ENCODE assay signal across 11 cellular contexts in genomic region chr4:170008376-170008775, GRCh38. TPM values are rescaled to one million over a fixed set of nuclear protein-coding genes. Genes with fewer than 3 reads are reported as not detected.
A peak's percentile ranks its signal among the peaks of the same experiment; 100 is the strongest.
DNase-seq lines count a peak whose midpoint lies in the region; ATAC-seq, FAIRE-seq and TF ChIP-seq lines count a peak whose summit lies in the region.
"Had no signal": no experiment of that assay in that cellular context is flagged by ENCODE, and none has a peak within 500 bp of the region (broad histone marks: within the 10 kb centered on the region; RNA-seq: fewer than 3 reads in every experiment).

No MANE protein-coding gene starts in this region.

- H3K4me3 ChIP-seq in pancreas = no peak overlapping the region
- H3K4me3 ChIP-seq in naive thymus-derived CD4-positive, alpha-beta T cell (ENCODE audit: low read length) = no peak overlapping the region

- peak; percentile 57 for ATAC-seq in GM19467 (IDR thresholded peaks at IDR 0.05; ENCODE audit: unreplicated experiment)
- ATAC-seq in left colon = peak; percentile 53
- no peak for ATAC-seq in pancreas
- ATAC-seq in naive thymus-derived CD4-positive, alpha-beta T cell = no peak

- CTCF ChIA-PET in naive thymus-derived CD4-positive, alpha-beta T cell (lab: Charles Lee) = no interaction called here

- no peaks in the 10 kb centered on the region for H3K27me3 ChIP-seq in pancreas
- no peaks in the 10 kb centered on the region for H3K27me3 ChIP-seq in naive thymus-derived CD4-positive, alpha-beta T cell (ENCODE audit: control insufficient read depth in 2 of 2, insufficient read depth in 2 of 2, low read length in 2 of 2)

- H3K36me3 Mint-ChIP-seq in naive thymus-derived CD4-positive, alpha-beta T cell = no peaks in the 10 kb centered on the region

- WGBS in pancreas, 2 donors = 91 to 92% methylated on average over 3 of the region's 3 CpGs

- no peak overlapping the region for H3K27ac Mint-ChIP-seq in naive thymus-derived CD4-positive, alpha-beta T cell

- FAIRE-seq in pancreas (lab: Jason Lieb, UNC) = no peak
- FAIRE-seq: colon had no signal

- no peak for TF ChIP-seq CTCF in pancreas (IDR thresholded peaks at IDR 0.05)

- H3K27ac ChIP-seq in pancreas = no peak overlapping the region
- H3K27ac ChIP-seq in naive thymus-derived CD4-positive, alpha-beta T cell (ENCODE audit: low read depth, low read length) = no peak overlapping the region

- no peaks in the 10 kb centered on the region for H3K9me3 Mint-ChIP-seq in naive thymus-derived CD4-positive, alpha-beta T cell

- POLR2A ChIA-PET in naive thymus-derived CD4-positive, alpha-beta T cell (lab: Charles Lee) = no interaction called here

- H3K4me1 Mint-ChIP-seq in naive thymus-derived CD4-positive, alpha-beta T cell = peaks cover 0 to 14% (median 10%) of the 10 kb centered on the region in 7 donors

- H3K36me3 ChIP-seq in pancreas = no peaks in the 10 kb centered on the region
- no peaks in the 10 kb centered on the region for H3K36me3 ChIP-seq in naive thymus-derived CD4-positive, alpha-beta T cell (ENCODE audit: control insufficient read depth in 2 of 3, insufficient read depth in 3 of 3, low read length in 3 of 3)

- no peaks in the 10 kb centered on the region for H3K4me1 ChIP-seq in pancreas
- H3K4me1 ChIP-seq in naive thymus-derived CD4-positive, alpha-beta T cell (ENCODE audit: control insufficient read depth in 2 of 2, insufficient read depth in 2 of 2, low read length in 2 of 2) = no peaks in the 10 kb centered on the region

- H3K4me3 Mint-ChIP-seq in naive thymus-derived CD4-positive, alpha-beta T cell = peak overlapping the region in 4 of 10 donors; percentile 21 to 53 (median 26)

- no peaks in the 10 kb centered on the region for H3K9me3 ChIP-seq in pancreas
- no peaks in the 10 kb centered on the region for H3K9me3 ChIP-seq in naive thymus-derived CD4-positive, alpha-beta T cell (ENCODE audit: control insufficient read depth in 2 of 3, low read length in 3 of 3)

- peaks cover 0 to 27% (median 21%) of the 10 kb centered on the region in 5 donors for H3K27me3 Mint-ChIP-seq in naive thymus-derived CD4-positive, alpha-beta T cell

- DNase-seq in EH (ENCODE audit: low read depth) (peak; percentile 49), OCI-M1 (lab: John Stamatoyannopoulos, UW) (peak; percentile 72), left colon (peak in 1 of 2 donors; percentile 9), NCI-H2196 treated with DMSO at 0.1 percent for 48 hours (lab: John Stamatoyannopoulos, UW; ENCODE audit: unreplicated experiment) (no peak), pancreas (no peak)
- no peak for DNase-seq in activated CD8-positive, alpha-beta memory T cell treated with anti-CD3 and anti-CD28 coated beads, Interleukin-2, amount 50 U/mL, for 48 hours
- no peak for DNase-seq in naive thymus-derived CD4-positive, alpha-beta T cell
- DNase-seq: occipital lobe, Right ventricle myocardium superior had no signal

- intact Hi-C loops in left colon (cut with DNase I, micrococcal nuclease) (no loop called here), pancreas (cut with DNase I) (no loop called here)
- intact Hi-C loops in naive thymus-derived CD4-positive, alpha-beta T cell (cut with micrococcal nuclease) = no loop called here

RNA-seq across cellular contexts. Expression of gene MFAP3L, which starts 17.8 kb away (rescaled TPM):
- total RNA-seq in left colon (1 to 10 TPM; 4.2 to 5.5 TPM), pancreas (1 to 10 TPM; 2.0 to 4.1 (median 2.3) TPM)
- polyA plus RNA-seq in pancreas = 1 to 10 TPM in 1 of 2 donors, under 1 TPM in 1; 0.76 to 1.3 TPM
- 1 to 10 TPM in 3 of 5 experiments, under 1 TPM in 2; 0.05 to 2.0 (median 1.1) TPM for total RNA-seq in naive thymus-derived CD4-positive, alpha-beta T cell
- polyA plus RNA-seq in naive thymus-derived CD4-positive, alpha-beta T cell = under 1 TPM; 0.23 to 0.47 TPM

Comparison
In these comparisons a context has a peak if more than half of its experiments do, and no peak if none do; other contexts are left out.
1. DNase-seq: peak in EH (single experiment) and OCI-M1 (single experiment); none in NCI-H2196 treated with DMSO at 0.1 percent for 48 hours (single experiment), pancreas (0 of 6), activated CD8-positive, alpha-beta memory T cell treated with anti-CD3 and anti-CD28 coated beads, Interleukin-2, amount 50 U/mL, for 48 hours (single experiment) and naive thymus-derived CD4-positive, alpha-beta T cell (0 of 9).
2. ATAC-seq: peak in GM19467 (single experiment) and left colon (single experiment); none in pancreas (0 of 4) and naive thymus-derived CD4-positive, alpha-beta T cell (single experiment).